In genomic region chr15:90038639-90039095, GRCh38 we compare ENCODE assay signal across 12 cellular contexts. TPM values are rescaled to one million over a fixed set of nuclear protein-coding genes. Genes with fewer than 3 reads are reported as not detected.
DNase-seq lines count a peak whose midpoint lies in the region; ATAC-seq and TF ChIP-seq lines count a peak whose summit lies in the region.
"Had no signal": no experiment of that assay in that cellular context is flagged by ENCODE, and none has a peak within 500 bp of the region (broad histone marks: within the 10 kb centered on the region; RNA-seq: fewer than 3 reads in every experiment).

No MANE protein-coding gene starts in this region.

- ATAC-seq in activated T-helper 17 cell treated with anti-CD3 and anti-CD28 coated beads, Interleukin-2, amount 50 U/mL, for 72 hours (replicated peaks), result no peak
- ATAC-seq in HG02678 (IDR thresholded peaks at IDR 0.05; ENCODE audit: unreplicated experiment) (no peak), GM21360 (IDR thresholded peaks at IDR 0.05; ENCODE audit: unreplicated experiment) (no peak), HG02571 (IDR thresholded peaks at IDR 0.05; ENCODE audit: unreplicated experiment) (no peak)

- TF ChIP-seq CTCF in CD14-positive monocyte (IDR thresholded peaks at IDR 0.05) (no peak), HFFc6 (IDR thresholded peaks at IDR 0.05) (no peak), mesothelial cell of epicardium (IDR thresholded peaks at IDR 0.05; ENCODE audit: unreplicated experiment) (no peak)

- H3K27ac Mint-ChIP-seq in CD14-positive monocyte, result peak overlapping the region; percentile 93 to 99 (median 98)
- H3K27ac Mint-ChIP-seq in HFFc6, result peak overlapping the region; percentile 83; the same call in 1 of the 2 replicates
- H3K27ac Mint-ChIP-seq in activated T-helper 17 cell treated with anti-CD3 and anti-CD28 coated beads, Interleukin-2, amount 50 U/mL, for 72 hours, result peak overlapping the region; percentile 51
- peak overlapping the region; percentile 51 for H3K27ac Mint-ChIP-seq in mesothelial cell of epicardium

- intact Hi-C loops in CD14-positive monocyte (cut with micrococcal nuclease), result loop anchor here (5.0 to 10.0 kb wide), 3 partner anchors 34 to 64 kb away; partner anchors contain the start of gene ZNF710 (in 1 of the 2)

- H3K27me3 Mint-ChIP-seq in CD14-positive monocyte (ENCODE audit: low read depth in 3 of 3) (peaks cover 0 to 2% (median 2%) of the 10 kb centered on the region in 3 donors), HFFc6 (ENCODE audit: insufficient read depth) (no peaks in the 10 kb centered on the region; the same call in 1 of the 2 replicates), mesothelial cell of epicardium (ENCODE audit: low read depth) (no peaks in the 10 kb centered on the region)
- H3K27me3 Mint-ChIP-seq in activated T-helper 17 cell treated with anti-CD3 and anti-CD28 coated beads, Interleukin-2, amount 50 U/mL, for 72 hours, result no peaks in the 10 kb centered on the region

- DNase-seq in CD14-positive monocyte (ENCODE audit: low spot score), result peak; percentile 37
- DNase-seq in HFFc6, result no peak
- no peak for DNase-seq in mesothelial cell of epicardium (ENCODE audit: low spot score in 2 of 2, unreplicated experiment in 2 of 2)
- DNase-seq in Kasumi-1 (lab: John Stamatoyannopoulos, UW), result no peak
- DNase-seq: NCI-H345, occipital lobe, SK-N-SH, transverse colon had no signal

- peaks cover 18 to 39% of the 10 kb centered on the region in 2 donors for H3K36me3 Mint-ChIP-seq in CD14-positive monocyte
- H3K36me3 Mint-ChIP-seq in HFFc6 (ENCODE audit: low read depth), result peaks cover 4% of the 10 kb centered on the region
- no peaks in the 10 kb centered on the region for H3K36me3 Mint-ChIP-seq in activated T-helper 17 cell treated with anti-CD3 and anti-CD28 coated beads, Interleukin-2, amount 50 U/mL, for 72 hours (ENCODE audit: low read depth)
- no peaks in the 10 kb centered on the region for H3K36me3 Mint-ChIP-seq in mesothelial cell of epicardium

- H3K4me1 Mint-ChIP-seq in CD14-positive monocyte, result peaks cover 85% of the 10 kb centered on the region
- peaks cover 70% of the 10 kb centered on the region for H3K4me1 Mint-ChIP-seq in HFFc6 (ENCODE audit: low read depth)
- H3K4me1 Mint-ChIP-seq in activated T-helper 17 cell treated with anti-CD3 and anti-CD28 coated beads, Interleukin-2, amount 50 U/mL, for 72 hours, result peaks cover 44% of the 10 kb centered on the region
- H3K4me1 Mint-ChIP-seq in mesothelial cell of epicardium, result peaks cover 64% of the 10 kb centered on the region

- no peaks in the 10 kb centered on the region for H3K9me3 Mint-ChIP-seq in CD14-positive monocyte
- H3K9me3 Mint-ChIP-seq in HFFc6, result no peaks in the 10 kb centered on the region
- H3K9me3 Mint-ChIP-seq in activated T-helper 17 cell treated with anti-CD3 and anti-CD28 coated beads, Interleukin-2, amount 50 U/mL, for 72 hours, result no peaks in the 10 kb centered on the region
- no peaks in the 10 kb centered on the region for H3K9me3 Mint-ChIP-seq in mesothelial cell of epicardium

- H3K4me3 Mint-ChIP-seq in CD14-positive monocyte, result no peak overlapping the region
- H3K4me3 Mint-ChIP-seq in HFFc6, result no peak overlapping the region
- peak overlapping the region; percentile 40 for H3K4me3 Mint-ChIP-seq in activated T-helper 17 cell treated with anti-CD3 and anti-CD28 coated beads, Interleukin-2, amount 50 U/mL, for 72 hours
- H3K4me3 Mint-ChIP-seq in mesothelial cell of epicardium, result no peak overlapping the region

RNA-seq across cellular contexts. Expression of gene ZNF710, which starts 37.5 kb away (rescaled TPM):
- 1 to 10 TPM; 3.4 to 4.8 TPM for polyA plus RNA-seq in CD14-positive monocyte
- 10 to 100 TPM; 17.6 to 23.3 (median 20.3) TPM for total RNA-seq in HFFc6 (2021; fragmentation: NEBNext Ultra II Directional; extraction: Animal tissue kit (Norgen Biotek cat#: 25700))
- total RNA-seq in activated T-helper 17 cell treated with anti-CD3 and anti-CD28 coated beads, Interleukin-2, amount 50 U/mL, for 72 hours, result 10 to 100 TPM; 12.2 to 15.4 TPM
- total RNA-seq in mesothelial cell of epicardium, result 30.3 to 31.7 TPM (median 30.4 TPM) in 3 replicates
